ENCODE assay signal across 17 cellular contexts in the genomic region with DNA sequence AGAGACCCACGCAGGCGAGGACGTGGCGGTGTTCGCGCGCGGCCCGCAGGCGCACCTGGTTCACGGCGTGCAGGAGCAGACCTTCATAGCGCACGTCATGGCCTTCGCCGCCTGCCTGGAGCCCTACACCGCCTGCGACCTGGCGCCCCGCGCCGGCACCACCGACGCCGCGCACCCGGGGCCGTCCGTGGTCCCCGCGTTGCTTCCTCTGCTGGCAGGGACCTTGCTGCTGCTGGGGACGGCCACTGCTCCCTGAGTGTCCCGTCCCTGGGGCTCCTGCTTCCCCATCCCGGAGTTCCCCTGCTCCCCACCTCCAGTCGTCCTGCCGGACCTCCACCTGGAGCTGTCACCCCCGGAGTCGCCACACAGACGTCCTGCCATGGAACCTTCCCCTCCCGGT. TPM values are rescaled to one million over a fixed set of nuclear protein-coding genes. Genes with fewer than 3 reads are reported as not detected.
"Had no signal": no experiment of that assay in that cellular context is flagged by ENCODE, and none has a peak within 500 bp of the region (broad histone marks: within the 10 kb centered on the region; RNA-seq: fewer than 3 reads in every experiment).

No MANE protein-coding gene starts in this region.

RNA-seq across cellular contexts. Expression of a gene that starts 3.0 kb away (rescaled TPM):
- total RNA-seq: activated CD4-positive, alpha-beta memory T cell treated with anti-CD3 and anti-CD28 coated beads, Interleukin-2, amount 10 ng/mL, durations not matched to agents 7 days and 5 days; activated CD4-positive, alpha-beta T cell treated with anti-CD3 and anti-CD28 coated beads, Interleukin-2, amount 10 ng/mL, durations not matched to agents 7 days and 5 days; activated CD8-positive, alpha-beta memory T cell treated with anti-CD3 and anti-CD28 coated beads for 36 hours; activated CD8-positive, alpha-beta memory T cell treated with anti-CD3 and anti-CD28 coated beads, Interleukin-2, amount 10 ng/mL, durations not matched to agents 7 days and 5 days; activated naive CD4-positive, alpha-beta T cell treated with anti-CD3 and anti-CD28 coated beads for 36 hours; activated naive CD8-positive, alpha-beta T cell treated with anti-CD3 and anti-CD28 coated beads for 36 hours; activated T-helper 1 cell treated with anti-CD3 and anti-CD28 coated beads, Interleukin-12 subunit alpha, Interleukin-12 subunit beta, Interleukin-2, Interleukin-4 antibody, amounts not matched to agents 30 ng/mL and 10 ng/mL and 1 ng/mL, durations not matched to agents 14 hours and 24 hours and 36 hours; activated T-helper 2 cell treated with anti-CD3 and anti-CD28 coated beads, Interferon-gamma antibody, Interleukin-2, Interleukin-4, amounts not matched to agents 10 μg/mL and 5 μg/mL and 100 μg/mL, durations not matched to agents 14 hours and 24 hours and 36 hours; adrenal gland; ascending aorta; breast epithelium; cardiac muscle cell; dermis microvascular lymphatic vessel endothelial cell; esophagus muscularis mucosa; foreskin keratinocyte; gastrocnemius medialis; T-helper 17 cell had no signal
- polyA plus RNA-seq: adrenal gland, cardiac muscle cell, foreskin keratinocyte had no signal

RNA-seq across cellular contexts. Expression of a gene that starts 31.1 kb away (rescaled TPM):
- total RNA-seq: activated CD4-positive, alpha-beta memory T cell treated with anti-CD3 and anti-CD28 coated beads, Interleukin-2, amount 10 ng/mL, durations not matched to agents 7 days and 5 days; activated CD4-positive, alpha-beta T cell treated with anti-CD3 and anti-CD28 coated beads, Interleukin-2, amount 10 ng/mL, durations not matched to agents 7 days and 5 days; activated CD8-positive, alpha-beta memory T cell treated with anti-CD3 and anti-CD28 coated beads for 36 hours; activated CD8-positive, alpha-beta memory T cell treated with anti-CD3 and anti-CD28 coated beads, Interleukin-2, amount 10 ng/mL, durations not matched to agents 7 days and 5 days; activated naive CD4-positive, alpha-beta T cell treated with anti-CD3 and anti-CD28 coated beads for 36 hours; activated naive CD8-positive, alpha-beta T cell treated with anti-CD3 and anti-CD28 coated beads for 36 hours; activated T-helper 1 cell treated with anti-CD3 and anti-CD28 coated beads, Interleukin-12 subunit alpha, Interleukin-12 subunit beta, Interleukin-2, Interleukin-4 antibody, amounts not matched to agents 30 ng/mL and 10 ng/mL and 1 ng/mL, durations not matched to agents 14 hours and 24 hours and 36 hours; activated T-helper 2 cell treated with anti-CD3 and anti-CD28 coated beads, Interferon-gamma antibody, Interleukin-2, Interleukin-4, amounts not matched to agents 10 μg/mL and 5 μg/mL and 100 μg/mL, durations not matched to agents 14 hours and 24 hours and 36 hours; adrenal gland; ascending aorta; breast epithelium; cardiac muscle cell; dermis microvascular lymphatic vessel endothelial cell; foreskin keratinocyte; gastrocnemius medialis had no signal
- polyA plus RNA-seq: adrenal gland, cardiac muscle cell, foreskin keratinocyte had no signal

RNA-seq across cellular contexts. Expression of a gene that starts 46.3 kb away (rescaled TPM):
- total RNA-seq: activated CD4-positive, alpha-beta memory T cell treated with anti-CD3 and anti-CD28 coated beads, Interleukin-2, amount 10 ng/mL, durations not matched to agents 7 days and 5 days; activated CD4-positive, alpha-beta T cell treated with anti-CD3 and anti-CD28 coated beads, Interleukin-2, amount 10 ng/mL, durations not matched to agents 7 days and 5 days; activated CD8-positive, alpha-beta memory T cell treated with anti-CD3 and anti-CD28 coated beads for 36 hours; activated CD8-positive, alpha-beta memory T cell treated with anti-CD3 and anti-CD28 coated beads, Interleukin-2, amount 10 ng/mL, durations not matched to agents 7 days and 5 days; activated naive CD4-positive, alpha-beta T cell treated with anti-CD3 and anti-CD28 coated beads for 36 hours; activated naive CD8-positive, alpha-beta T cell treated with anti-CD3 and anti-CD28 coated beads for 36 hours; activated T-helper 1 cell treated with anti-CD3 and anti-CD28 coated beads, Interleukin-12 subunit alpha, Interleukin-12 subunit beta, Interleukin-2, Interleukin-4 antibody, amounts not matched to agents 30 ng/mL and 10 ng/mL and 1 ng/mL, durations not matched to agents 14 hours and 24 hours and 36 hours; activated T-helper 2 cell treated with anti-CD3 and anti-CD28 coated beads, Interferon-gamma antibody, Interleukin-2, Interleukin-4, amounts not matched to agents 10 μg/mL and 5 μg/mL and 100 μg/mL, durations not matched to agents 14 hours and 24 hours and 36 hours; adrenal gland; ascending aorta; cardiac muscle cell; dermis microvascular lymphatic vessel endothelial cell; foreskin keratinocyte; gastrocnemius medialis; T-helper 17 cell had no signal
- polyA plus RNA-seq: adrenal gland, cardiac muscle cell, foreskin keratinocyte had no signal
